Comparison of ENCODE assay signal across 2 cellular contexts in genomic region chr21:42654179-42654912, GRCh38.
TF ChIP-seq lines count a peak whose summit lies in the region.

No MANE protein-coding gene starts in this region.

TF ChIP-seq in GM23338, 12 proteins besides CTCF, POLR2A, EP300 and RAD21 (continued from another document):
- TF ChIP-seq, protein P1, sequence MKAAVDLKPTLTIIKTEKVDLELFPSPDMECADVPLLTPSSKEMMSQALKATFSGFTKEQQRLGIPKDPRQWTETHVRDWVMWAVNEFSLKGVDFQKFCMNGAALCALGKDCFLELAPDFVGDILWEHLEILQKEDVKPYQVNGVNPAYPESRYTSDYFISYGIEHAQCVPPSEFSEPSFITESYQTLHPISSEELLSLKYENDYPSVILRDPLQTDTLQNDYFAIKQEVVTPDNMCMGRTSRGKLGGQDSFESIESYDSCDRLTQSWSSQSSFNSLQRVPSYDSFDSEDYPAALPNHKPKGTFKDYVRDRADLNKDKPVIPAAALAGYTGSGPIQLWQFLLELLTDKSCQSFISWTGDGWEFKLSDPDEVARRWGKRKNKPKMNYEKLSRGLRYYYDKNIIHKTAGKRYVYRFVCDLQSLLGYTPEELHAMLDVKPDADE (IDR thresholded peaks at IDR 0.05): no peak
- TF ChIP-seq, protein P2, sequence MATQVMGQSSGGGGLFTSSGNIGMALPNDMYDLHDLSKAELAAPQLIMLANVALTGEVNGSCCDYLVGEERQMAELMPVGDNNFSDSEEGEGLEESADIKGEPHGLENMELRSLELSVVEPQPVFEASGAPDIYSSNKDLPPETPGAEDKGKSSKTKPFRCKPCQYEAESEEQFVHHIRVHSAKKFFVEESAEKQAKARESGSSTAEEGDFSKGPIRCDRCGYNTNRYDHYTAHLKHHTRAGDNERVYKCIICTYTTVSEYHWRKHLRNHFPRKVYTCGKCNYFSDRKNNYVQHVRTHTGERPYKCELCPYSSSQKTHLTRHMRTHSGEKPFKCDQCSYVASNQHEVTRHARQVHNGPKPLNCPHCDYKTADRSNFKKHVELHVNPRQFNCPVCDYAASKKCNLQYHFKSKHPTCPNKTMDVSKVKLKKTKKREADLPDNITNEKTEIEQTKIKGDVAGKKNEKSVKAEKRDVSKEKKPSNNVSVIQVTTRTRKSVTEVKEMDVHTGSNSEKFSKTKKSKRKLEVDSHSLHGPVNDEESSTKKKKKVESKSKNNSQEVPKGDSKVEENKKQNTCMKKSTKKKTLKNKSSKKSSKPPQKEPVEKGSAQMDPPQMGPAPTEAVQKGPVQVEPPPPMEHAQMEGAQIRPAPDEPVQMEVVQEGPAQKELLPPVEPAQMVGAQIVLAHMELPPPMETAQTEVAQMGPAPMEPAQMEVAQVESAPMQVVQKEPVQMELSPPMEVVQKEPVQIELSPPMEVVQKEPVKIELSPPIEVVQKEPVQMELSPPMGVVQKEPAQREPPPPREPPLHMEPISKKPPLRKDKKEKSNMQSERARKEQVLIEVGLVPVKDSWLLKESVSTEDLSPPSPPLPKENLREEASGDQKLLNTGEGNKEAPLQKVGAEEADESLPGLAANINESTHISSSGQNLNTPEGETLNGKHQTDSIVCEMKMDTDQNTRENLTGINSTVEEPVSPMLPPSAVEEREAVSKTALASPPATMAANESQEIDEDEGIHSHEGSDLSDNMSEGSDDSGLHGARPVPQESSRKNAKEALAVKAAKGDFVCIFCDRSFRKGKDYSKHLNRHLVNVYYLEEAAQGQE (IDR thresholded peaks at IDR 0.05; ENCODE audit: unreplicated experiment): no peak
- TF ChIP-seq CREB1 (CRISPR knock-in tag; IDR thresholded peaks at IDR 0.05; ENCODE audit: low read depth) (no peak), STAT1 (IDR thresholded peaks at IDR 0.05; ENCODE audit: unreplicated experiment) (no peak), POLR2AphosphoS5 (IDR thresholded peaks at IDR 0.05; ENCODE audit: low read depth) (no peak), EZH2phosphoT487 (IDR thresholded peaks at IDR 0.05; ENCODE audit: unreplicated experiment) (no peak), ZNF114 (CRISPR knock-in tag; IDR thresholded peaks at IDR 0.05) (no peak), EZH2 (IDR thresholded peaks at IDR 0.05; ENCODE audit: low read depth, unreplicated experiment) (no peak), JUNB (IDR thresholded peaks at IDR 0.05; ENCODE audit: unreplicated experiment) (no peak)
- TF ChIP-seq, protein P3, sequence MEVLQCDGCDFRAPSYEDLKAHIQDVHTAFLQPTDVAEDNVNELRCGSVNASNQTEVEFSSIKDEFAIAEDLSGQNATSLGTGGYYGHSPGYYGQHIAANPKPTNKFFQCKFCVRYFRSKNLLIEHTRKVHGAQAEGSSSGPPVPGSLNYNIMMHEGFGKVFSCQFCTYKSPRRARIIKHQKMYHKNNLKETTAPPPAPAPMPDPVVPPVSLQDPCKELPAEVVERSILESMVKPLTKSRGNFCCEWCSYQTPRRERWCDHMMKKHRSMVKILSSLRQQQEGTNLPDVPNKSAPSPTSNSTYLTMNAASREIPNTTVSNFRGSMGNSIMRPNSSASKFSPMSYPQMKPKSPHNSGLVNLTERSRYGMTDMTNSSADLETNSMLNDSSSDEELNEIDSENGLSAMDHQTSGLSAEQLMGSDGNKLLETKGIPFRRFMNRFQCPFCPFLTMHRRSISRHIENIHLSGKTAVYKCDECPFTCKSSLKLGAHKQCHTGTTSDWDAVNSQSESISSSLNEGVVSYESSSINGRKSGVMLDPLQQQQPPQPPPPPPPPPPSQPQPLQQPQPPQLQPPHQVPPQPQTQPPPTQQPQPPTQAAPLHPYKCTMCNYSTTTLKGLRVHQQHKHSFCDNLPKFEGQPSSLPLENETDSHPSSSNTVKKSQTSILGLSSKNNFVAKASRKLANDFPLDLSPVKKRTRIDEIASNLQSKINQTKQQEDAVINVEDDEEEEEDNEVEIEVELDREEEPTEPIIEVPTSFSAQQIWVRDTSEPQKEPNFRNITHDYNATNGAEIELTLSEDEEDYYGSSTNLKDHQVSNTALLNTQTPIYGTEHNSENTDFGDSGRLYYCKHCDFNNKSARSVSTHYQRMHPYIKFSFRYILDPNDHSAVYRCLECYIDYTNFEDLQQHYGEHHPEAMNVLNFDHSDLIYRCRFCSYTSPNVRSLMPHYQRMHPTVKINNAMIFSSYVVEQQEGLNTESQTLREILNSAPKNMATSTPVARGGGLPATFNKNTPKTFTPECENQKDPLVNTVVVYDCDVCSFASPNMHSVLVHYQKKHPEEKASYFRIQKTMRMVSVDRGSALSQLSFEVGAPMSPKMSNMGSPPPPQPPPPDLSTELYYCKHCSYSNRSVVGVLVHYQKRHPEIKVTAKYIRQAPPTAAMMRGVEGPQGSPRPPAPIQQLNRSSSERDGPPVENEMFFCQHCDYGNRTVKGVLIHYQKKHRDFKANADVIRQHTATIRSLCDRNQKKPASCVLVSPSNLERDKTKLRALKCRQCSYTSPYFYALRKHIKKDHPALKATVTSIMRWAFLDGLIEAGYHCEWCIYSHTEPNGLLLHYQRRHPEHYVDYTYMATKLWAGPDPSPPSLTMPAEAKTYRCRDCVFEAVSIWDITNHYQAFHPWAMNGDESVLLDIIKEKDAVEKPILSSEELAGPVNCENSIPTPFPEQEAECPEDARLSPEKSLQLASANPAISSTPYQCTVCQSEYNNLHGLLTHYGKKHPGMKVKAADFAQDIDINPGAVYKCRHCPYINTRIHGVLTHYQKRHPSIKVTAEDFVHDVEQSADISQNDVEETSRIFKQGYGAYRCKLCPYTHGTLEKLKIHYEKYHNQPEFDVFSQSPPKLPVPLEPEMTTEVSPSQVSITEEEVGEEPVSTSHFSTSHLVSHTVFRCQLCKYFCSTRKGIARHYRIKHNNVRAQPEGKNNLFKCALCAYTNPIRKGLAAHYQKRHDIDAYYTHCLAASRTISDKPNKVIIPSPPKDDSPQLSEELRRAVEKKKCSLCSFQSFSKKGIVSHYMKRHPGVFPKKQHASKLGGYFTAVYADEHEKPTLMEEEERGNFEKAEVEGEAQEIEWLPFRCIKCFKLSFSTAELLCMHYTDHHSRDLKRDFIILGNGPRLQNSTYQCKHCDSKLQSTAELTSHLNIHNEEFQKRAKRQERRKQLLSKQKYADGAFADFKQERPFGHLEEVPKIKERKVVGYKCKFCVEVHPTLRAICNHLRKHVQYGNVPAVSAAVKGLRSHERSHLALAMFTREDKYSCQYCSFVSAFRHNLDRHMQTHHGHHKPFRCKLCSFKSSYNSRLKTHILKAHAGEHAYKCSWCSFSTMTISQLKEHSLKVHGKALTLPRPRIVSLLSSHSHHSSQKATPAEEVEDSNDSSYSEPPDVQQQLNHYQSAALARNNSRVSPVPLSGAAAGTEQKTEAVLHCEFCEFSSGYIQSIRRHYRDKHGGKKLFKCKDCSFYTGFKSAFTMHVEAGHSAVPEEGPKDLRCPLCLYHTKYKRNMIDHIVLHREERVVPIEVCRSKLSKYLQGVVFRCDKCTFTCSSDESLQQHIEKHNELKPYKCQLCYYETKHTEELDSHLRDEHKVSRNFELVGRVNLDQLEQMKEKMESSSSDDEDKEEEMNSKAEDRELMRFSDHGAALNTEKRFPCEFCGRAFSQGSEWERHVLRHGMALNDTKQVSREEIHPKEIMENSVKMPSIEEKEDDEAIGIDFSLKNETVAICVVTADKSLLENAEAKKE (CRISPR knock-in tag; IDR thresholded peaks at IDR 0.05): no peak

TF ChIP-seq in neural cell, 6 proteins besides CTCF, POLR2A, EP300 and RAD21 (continued from another document):
- TF ChIP-seq, protein P2 (IDR thresholded peaks at IDR 0.05; ENCODE audit: borderline replicate concordance): no peak
